ENCODE assay signal across 1 cellular context in the genomic region with DNA sequence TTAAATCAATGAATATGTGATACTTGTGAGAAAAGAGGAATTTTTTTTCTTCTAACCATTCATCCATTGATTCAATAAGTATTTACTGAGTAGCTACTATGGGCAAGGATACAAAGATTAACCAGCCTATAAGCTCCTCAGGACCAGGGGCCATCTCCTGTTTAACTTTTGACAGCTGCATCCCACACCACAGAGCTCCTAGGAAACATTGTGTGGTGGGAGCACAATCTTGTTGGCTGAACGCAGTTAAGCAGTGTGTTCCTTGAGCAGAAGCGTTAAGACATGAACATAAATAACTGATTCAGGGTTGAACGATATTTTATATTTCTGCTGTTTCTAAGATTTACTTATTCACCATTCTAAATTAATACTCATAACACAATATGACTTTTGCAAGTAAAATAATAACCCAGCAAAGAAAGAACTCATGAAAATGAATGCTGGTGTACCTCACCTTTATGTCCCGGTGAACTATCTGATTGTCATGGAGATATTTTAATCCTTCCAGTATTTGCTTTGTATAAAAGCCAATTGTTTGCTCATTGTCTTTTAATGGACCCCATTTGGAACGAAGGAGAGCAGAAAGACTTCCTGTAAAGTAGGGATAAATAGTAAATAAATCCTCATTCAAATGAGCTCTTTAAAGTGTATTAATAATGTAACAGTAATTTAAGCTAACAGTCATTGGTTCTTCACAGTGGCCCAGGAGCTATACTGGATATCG.
TF ChIP-seq lines count a peak whose summit lies in the region.

No MANE protein-coding gene starts in this region.

TF ChIP-seq in A549, 52 proteins besides CTCF, POLR2A, EP300 and RAD21:
- TF ChIP-seq, protein P1, sequence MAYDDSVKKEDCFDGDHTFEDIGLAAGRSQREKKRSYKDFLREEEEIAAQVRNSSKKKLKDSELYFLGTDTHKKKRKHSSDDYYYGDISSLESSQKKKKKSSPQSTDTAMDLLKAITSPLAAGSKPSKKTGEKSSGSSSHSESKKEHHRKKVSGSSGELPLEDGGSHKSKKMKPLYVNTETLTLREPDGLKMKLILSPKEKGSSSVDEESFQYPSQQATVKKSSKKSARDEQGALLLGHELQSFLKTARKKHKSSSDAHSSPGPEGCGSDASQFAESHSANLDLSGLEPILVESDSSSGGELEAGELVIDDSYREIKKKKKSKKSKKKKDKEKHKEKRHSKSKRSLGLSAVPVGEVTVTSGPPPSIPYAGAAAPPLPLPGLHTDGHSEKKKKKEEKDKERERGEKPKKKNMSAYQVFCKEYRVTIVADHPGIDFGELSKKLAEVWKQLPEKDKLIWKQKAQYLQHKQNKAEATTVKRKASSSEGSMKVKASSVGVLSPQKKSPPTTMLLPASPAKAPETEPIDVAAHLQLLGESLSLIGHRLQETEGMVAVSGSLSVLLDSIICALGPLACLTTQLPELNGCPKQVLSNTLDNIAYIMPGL (CRISPR knock-in tag; IDR thresholded peaks at IDR 0.05; ENCODE audit: borderline replicate concordance): no peak
- TF ChIP-seq SMC3 (IDR thresholded peaks at IDR 0.05): no peak
- no peak for TF ChIP-seq EHMT2 (IDR thresholded peaks at IDR 0.05; ENCODE audit: low read depth)
- no peak for TF ChIP-seq FOSL2 (IDR thresholded peaks at IDR 0.05)
- TF ChIP-seq FOSL2 (CRISPR knock-in tag; IDR thresholded peaks at IDR 0.05): no peak
- TF ChIP-seq HOXA7 (CRISPR knock-in tag; IDR thresholded peaks at IDR 0.05): no peak
- no peak for TF ChIP-seq PHF8 (IDR thresholded peaks at IDR 0.05; ENCODE audit: borderline replicate concordance, low read depth)
- no peak for TF ChIP-seq MAZ (IDR thresholded peaks at IDR 0.05; ENCODE audit: borderline replicate concordance, low read depth, low read length)
- TF ChIP-seq, protein P2, sequence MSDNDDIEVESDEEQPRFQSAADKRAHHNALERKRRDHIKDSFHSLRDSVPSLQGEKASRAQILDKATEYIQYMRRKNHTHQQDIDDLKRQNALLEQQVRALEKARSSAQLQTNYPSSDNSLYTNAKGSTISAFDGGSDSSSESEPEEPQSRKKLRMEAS (IDR thresholded peaks at IDR 0.05): no peak
- TF ChIP-seq CHD4 (IDR thresholded peaks at IDR 0.05; ENCODE audit: borderline replicate concordance): no peak
- TF ChIP-seq ZSCAN20 (CRISPR knock-in tag; IDR thresholded peaks at IDR 0.05): no peak
- no peak for TF ChIP-seq BHLHE40 (IDR thresholded peaks at IDR 0.05; ENCODE audit: low read depth, low read length)
- no peak for TF ChIP-seq HDAC2 (IDR thresholded peaks at IDR 0.05)
- TF ChIP-seq EHF (CRISPR knock-in tag; IDR thresholded peaks at IDR 0.05): no peak
- no peak for TF ChIP-seq POLR2AphosphoS2 (conservative IDR thresholded peaks at IDR 0.05; ENCODE audit: low read length)
- TF ChIP-seq ZC3H11A (IDR thresholded peaks at IDR 0.05): no peak
- no peak for TF ChIP-seq CBX2 (IDR thresholded peaks at IDR 0.05; ENCODE audit: borderline replicate concordance, low read depth)
- no peak for TF ChIP-seq HOXB5 (CRISPR knock-in tag; IDR thresholded peaks at IDR 0.05)
- TF ChIP-seq ZFP36 (IDR thresholded peaks at IDR 0.05; ENCODE audit: borderline replicate concordance, partially characterized antibody): no peak
- TF ChIP-seq CBX8 (IDR thresholded peaks at IDR 0.05): no peak
- TF ChIP-seq, protein P3, sequence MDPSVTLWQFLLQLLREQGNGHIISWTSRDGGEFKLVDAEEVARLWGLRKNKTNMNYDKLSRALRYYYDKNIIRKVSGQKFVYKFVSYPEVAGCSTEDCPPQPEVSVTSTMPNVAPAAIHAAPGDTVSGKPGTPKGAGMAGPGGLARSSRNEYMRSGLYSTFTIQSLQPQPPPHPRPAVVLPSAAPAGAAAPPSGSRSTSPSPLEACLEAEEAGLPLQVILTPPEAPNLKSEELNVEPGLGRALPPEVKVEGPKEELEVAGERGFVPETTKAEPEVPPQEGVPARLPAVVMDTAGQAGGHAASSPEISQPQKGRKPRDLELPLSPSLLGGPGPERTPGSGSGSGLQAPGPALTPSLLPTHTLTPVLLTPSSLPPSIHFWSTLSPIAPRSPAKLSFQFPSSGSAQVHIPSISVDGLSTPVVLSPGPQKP (IDR thresholded peaks at IDR 0.05; ENCODE audit: low read depth, low read length): no peak
